Comparison of ENCODE assay signal across 8 cellular contexts in genomic region chr13:98839826-98840769, GRCh38.
DNase-seq lines count a peak whose midpoint lies in the region; ATAC-seq, FAIRE-seq and TF ChIP-seq lines count a peak whose summit lies in the region.

No MANE protein-coding gene starts in this region.

- POLR2A ChIA-PET in GM12878 (lab: Charles Lee): no interaction called here

- H3K27me3 ChIP-seq in HUES6 (ENCODE audit: control insufficient read depth, insufficient read depth, low read length) (no peaks in the 10 kb centered on the region), SJSA1 (replicated peaks) (no peaks in the 10 kb centered on the region), GM12878 (replicated peaks in 1 of 2; ENCODE audit: control insufficient read depth in 2 of 2, insufficient read depth in 2 of 2, low read length in 1 of 2) (no peaks in the 10 kb centered on the region)

- FAIRE-seq in GM12878 (lab: Jason Lieb, UNC): peak; percentile 86

- H3K27ac ChIP-seq in HUES6 (ENCODE audit: low read depth, low read length) (peak overlapping the region; percentile 24; the same call in 1 of the 2 replicates), SJSA1 (no peak overlapping the region), GM12878 (ENCODE audit: control insufficient read depth, insufficient read depth) (no peak overlapping the region)

- H3K4me1 ChIP-seq in HUES6 (ENCODE audit: control insufficient read depth, insufficient read depth, low read length): peaks cover 9% of the 10 kb centered on the region
- H3K4me1 ChIP-seq in SJSA1 (replicated peaks): no peaks in the 10 kb centered on the region
- no peaks in the 10 kb centered on the region for H3K4me1 ChIP-seq in GM12878 (ENCODE audit: control insufficient read depth, insufficient read depth, low read length)

- no peak overlapping the region for H3K4me2 ChIP-seq in GM12878 (ENCODE audit: control insufficient read depth, insufficient read depth)

- RAD21 ChIA-PET in GM12878 (lab: Charles Lee; ENCODE audit: unreplicated experiment): interaction anchor here (0.7 to 1.2 kb wide), 6 partner anchors 13 to 171 kb away, joined by 3 read pairs; no protein-coding TSS in a partner anchor

- peak overlapping the region; percentile 1 for H3K9ac ChIP-seq in HUES6 (ENCODE audit: low read length)
- no peak overlapping the region for H3K9ac ChIP-seq in GM12878 (ENCODE audit: control insufficient read depth, insufficient read depth, low read length)

- H3K9me3 ChIP-seq in HUES6 (ENCODE audit: control insufficient read depth, insufficient read depth, low read depth, low read length): no peaks in the 10 kb centered on the region
- H3K9me3 ChIP-seq in SJSA1 (replicated peaks): no peaks in the 10 kb centered on the region
- H3K9me3 ChIP-seq in GM12878 (replicated peaks; ENCODE audit: control insufficient read depth, insufficient read depth, low read length): no peaks in the 10 kb centered on the region

- no TSS peak for BruUV-seq in GM12878 (replicated peaks; lab: Mats Ljungman, UMichigan)

- no peaks in the 10 kb centered on the region for H3K79me2 ChIP-seq in GM12878 (ENCODE audit: control insufficient read depth, insufficient read depth, low read length)

- 40% methylated on average over 14 of the region's 14 CpGs for WGBS in GM12878 (ENCODE audit: insufficient coverage, insufficient replicate concordance, low lambda C conversion rate, missing lambda C conversion rate)

- no peak overlapping the region for H2AFZ ChIP-seq in GM12878 (ENCODE audit: control insufficient read depth, low read depth, low read length)

- TF ChIP-seq CTCF in GM12878 (IDR thresholded peaks at IDR 0.05 in 2 of 3, conservative IDR thresholded peaks at IDR 0.05 in 1 of 3; ENCODE audit: control insufficient read depth in 2 of 3, extremely low read depth in 1 of 3, insufficient read depth in 1 of 3, low read depth in 3 of 3, low read length in 3 of 3): peak; percentile 81 to 93 (median 91)

- TF ChIP-seq EP300 in GM12878 (IDR thresholded peaks at IDR 0.05; ENCODE audit: borderline replicate concordance in 1 of 2, control insufficient read depth in 1 of 2, low read depth in 2 of 2, low read length in 2 of 2): no peak

- H3K36me3 ChIP-seq in HUES6 (ENCODE audit: control insufficient read depth, insufficient read depth, low read length): no peaks in the 10 kb centered on the region
- H3K36me3 ChIP-seq in SJSA1: peaks cover 4% of the 10 kb centered on the region
- H3K36me3 ChIP-seq in GM12878 (ENCODE audit: control insufficient read depth in 2 of 2, insufficient read depth in 2 of 2, low read length in 1 of 2): no peaks in the 10 kb centered on the region

- H4K20me1 ChIP-seq in GM12878 (ENCODE audit: control insufficient read depth, insufficient read depth): no peaks in the 10 kb centered on the region

- DNase-seq in NCI-H1417 (lab: John Stamatoyannopoulos, UW) (peak; percentile 21 to 57 (median 39)), NCI-H1417 treated with DMSO at 0.1 percent for 48 hours (lab: John Stamatoyannopoulos, UW) (no peak), SJSA1 (ENCODE audit: low read depth in 1 of 2, low spot score in 2 of 2) (peak; percentile 85 to 95), GM12878 (ENCODE audit: low read depth, low spot score) (no peak), inferior parietal cortex (ENCODE audit: extremely low spot score) (peak; percentile 71)
- DNase-seq in stimulated activated CD4-positive, alpha-beta T cell treated with anti-CD3 and anti-CD28 coated beads, Interleukin-1b, Interleukin-23, amount 100 ng/mL, for 24 hours (ENCODE audit: low read depth in 4 of 4, low spot score in 1 of 4): peak in 3 of 4 experiments; percentile 7 to 15 (median 11)

- TF ChIP-seq POLR2A in GM12878 (IDR thresholded peaks at IDR 0.05; ENCODE audit: low read depth, low read length): no peak

- in situ Hi-C loops in GM12878 (cut with MboI): loop anchor here (5.0 to 10.0 kb wide), 2 partner anchors 395 to 988 kb away; no protein-coding TSS in a partner anchor

- peak; percentile 58 for TF ChIP-seq RAD21 in GM12878 (IDR thresholded peaks at IDR 0.05; ENCODE audit: insufficient read depth, low read depth, low read length)

- peak; percentile 93 for ATAC-seq in GM21737 (IDR thresholded peaks at IDR 0.05; ENCODE audit: unreplicated experiment)
- peak; percentile 97 for ATAC-seq in GM12878

- H3K4me3 ChIP-seq in HUES6 (ENCODE audit: low read depth, low read length) (peak overlapping the region; percentile 31; the same call in 1 of the 2 replicates), SJSA1 (no peak overlapping the region), GM12878 (no peak overlapping the region)

- intact Hi-C loops in GM12878 (cut with micrococcal nuclease; ENCODE audit: unreplicated experiment): loop anchor here (5.0 to 10.0 kb wide), 3 partner anchors 125 to 813 kb away; no protein-coding TSS in a partner anchor

- SMC1A ChIA-PET in GM12878 (lab: Charles Lee; ENCODE audit: uncharacterized antibody, unreplicated experiment): interaction anchor here (0.8 to 2.0 kb wide), 16 partner anchors 8 to 984 kb away, joined by 3 to 8 read pairs (median 4); no protein-coding TSS in a partner anchor

- CTCF ChIA-PET in GM12878 (lab: Yijun Ruan, JAX): interaction anchor here (0.6 to 3.0 kb wide), 30 partner anchors 9 to 984 kb away, joined by 3 to 18 read pairs (median 4); no protein-coding TSS in a partner anchor

TF ChIP-seq in GM12878, 131 proteins besides CTCF, POLR2A, EP300 and RAD21:
- TF ChIP-seq IRF3 (IDR thresholded peaks at IDR 0.05) (no peak), SMC3 (IDR thresholded peaks at IDR 0.05; ENCODE audit: borderline replicate concordance, low read length) (peak; percentile 42; the same call in 1 of the 2 replicates), YY1 (IDR thresholded peaks at IDR 0.05; ENCODE audit: low read depth, low read length) (0 out of 2 replicates have a peak, but pooled peaks have one; percentile 21), RUNX3 (IDR thresholded peaks at IDR 0.05; ENCODE audit: low read length) (0 out of 2 replicates have a peak, but pooled peaks have one; percentile 15)

Comparison
In these comparisons a context has a peak if more than half of its experiments do, and no peak if none do; other contexts are left out.
1. DNase-seq: peak in NCI-H1417 (3 of 3), SJSA1 (2 of 2), inferior parietal cortex (single experiment) and stimulated activated CD4-positive, alpha-beta T cell treated with anti-CD3 and anti-CD28 coated beads, Interleukin-1b, Interleukin-23, amount 100 ng/mL, for 24 hours (3 of 4); none in NCI-H1417 treated with DMSO at 0.1 percent for 48 hours (single experiment) and GM12878 (single experiment).